26 cellular contexts compared by ENCODE assay signal in the genomic region with DNA sequence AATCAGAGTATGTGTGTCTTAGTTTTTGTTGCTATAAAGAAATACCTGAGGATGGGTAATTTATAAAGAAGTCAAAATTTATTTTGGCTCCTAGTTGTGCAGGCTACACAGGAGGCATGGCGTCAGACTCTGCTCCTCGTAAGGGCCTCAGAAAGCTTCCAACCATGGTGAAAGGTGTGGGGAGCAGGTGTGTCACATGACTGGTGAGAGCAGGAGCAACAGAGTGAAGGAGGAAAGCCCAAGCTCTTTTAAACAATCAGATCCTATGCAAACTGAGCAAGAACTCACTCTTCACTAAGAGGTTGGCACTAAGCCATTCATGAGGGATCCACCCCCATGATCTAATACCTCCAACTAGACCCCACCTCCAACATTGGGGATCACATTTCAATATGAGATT.
"Had no signal": no experiment of that assay in that cellular context is flagged by ENCODE, and none has a peak within 500 bp of the region (broad histone marks: within the 10 kb centered on the region; RNA-seq: fewer than 3 reads in every experiment).

No MANE protein-coding gene starts in this region.

- H3K27ac ChIP-seq: esophagus squamous epithelium, gastroesophageal sphincter, left ventricle myocardium inferior, parathyroid adenoma, psoas muscle, right lobe of liver, testis, tibial nerve had no signal

- H3K27me3 ChIP-seq: esophagus squamous epithelium, right lobe of liver, testis, tibial nerve had no signal

- H3K27me3 Mint-ChIP-seq: dendritic cell treated with granulocyte-macrophage colony-stimulating factor and Interleukin-4, amounts not matched to agents 40 ng/mL and 50 ng/mL, for 4 days; effector memory CD8-positive, alpha-beta T cell; naive B cell; stimulated activated memory B cell treated with anti-CD40 and anti-IgM and Interleukin-4, amounts not matched to agents 10 μg/mL and 1 μg/mL and 100 μg/mL, for 72 hours; stimulated activated naive CD8-positive, alpha-beta T cell treated with anti-CD3 and anti-CD28 coated beads, Interleukin-15, amount 100 ng/mL, for 72 hours had no signal

- H3K36me3 Mint-ChIP-seq: immature natural killer cell; naive B cell; stimulated activated memory B cell treated with anti-CD40 and anti-IgM and Interleukin-4, amounts not matched to agents 10 μg/mL and 1 μg/mL and 100 μg/mL, for 72 hours had no signal

- H3K4me3 Mint-ChIP-seq: dendritic cell treated with granulocyte-macrophage colony-stimulating factor and Interleukin-4, amounts not matched to agents 40 ng/mL and 50 ng/mL, for 4 days; effector memory CD8-positive, alpha-beta T cell; immature natural killer cell; naive B cell; nephron; stimulated activated memory B cell treated with anti-CD40 and anti-IgM and Interleukin-4, amounts not matched to agents 10 μg/mL and 1 μg/mL and 100 μg/mL, for 72 hours; stimulated activated naive CD8-positive, alpha-beta T cell treated with anti-CD3 and anti-CD28 coated beads, Interleukin-15, amount 100 ng/mL, for 72 hours had no signal

- H3K9me3 Mint-ChIP-seq: dendritic cell treated with granulocyte-macrophage colony-stimulating factor and Interleukin-4, amounts not matched to agents 40 ng/mL and 50 ng/mL, for 4 days; nephron had no signal

- H3K4me1 ChIP-seq: esophagus squamous epithelium, gastroesophageal sphincter, left ventricle myocardium inferior, parathyroid adenoma, psoas muscle, right lobe of liver, testis, tibial nerve had no signal

- H3K27ac Mint-ChIP-seq: dendritic cell treated with granulocyte-macrophage colony-stimulating factor and Interleukin-4, amounts not matched to agents 40 ng/mL and 50 ng/mL, for 4 days; effector memory CD8-positive, alpha-beta T cell; immature natural killer cell; naive B cell; nephron; stimulated activated memory B cell treated with anti-CD40 and anti-IgM and Interleukin-4, amounts not matched to agents 10 μg/mL and 1 μg/mL and 100 μg/mL, for 72 hours had no signal

- ATAC-seq: effector memory CD8-positive, alpha-beta T cell; gastroesophageal sphincter; left cardiac atrium; psoas muscle; right lobe of liver; stimulated activated memory B cell treated with anti-CD40 and anti-IgM and Interleukin-4, amounts not matched to agents 10 μg/mL and 1 μg/mL and 100 μg/mL, for 72 hours; stimulated activated naive CD8-positive, alpha-beta T cell treated with anti-CD3 and anti-CD28 coated beads, Interleukin-15, amount 100 ng/mL, for 72 hours had no signal

- H3K36me3 ChIP-seq: esophagus squamous epithelium, gastroesophageal sphincter, left ventricle myocardium inferior, right lobe of liver, tibial nerve had no signal

- DNase-seq: effector memory CD8-positive, alpha-beta T cell; esophagus squamous epithelium; foreskin fibroblast; glutamatergic neuron; immature natural killer cell; left cardiac atrium; left ventricle myocardium inferior; mesendoderm; naive B cell; psoas muscle; retina; right lobe of liver; stimulated activated CD4-positive, alpha-beta T cell treated with anti-CD3 and anti-CD28 coated beads, Interleukin-15, amount 100 ng/mL, for 24 hours; stimulated activated CD4-positive, alpha-beta T cell treated with anti-CD3 and anti-CD28 coated beads, Interleukin-1b, Interleukin-23, amount 100 ng/mL, for 48 hours; stimulated activated CD4-positive, alpha-beta T cell treated with anti-CD3 and anti-CD28 coated beads, Interleukin-4, amount 100 ng/mL, for 24 hours; stimulated activated naive CD8-positive, alpha-beta T cell treated with anti-CD3 and anti-CD28 coated beads, Interleukin-15, amount 100 ng/mL, for 72 hours; testis had no signal

- H3K4me3 ChIP-seq: esophagus squamous epithelium, gastroesophageal sphincter, left ventricle myocardium inferior, lung, psoas muscle, right lobe of liver, testis, tibial nerve had no signal

- H3K4me1 Mint-ChIP-seq: immature natural killer cell; naive B cell; nephron; stimulated activated memory B cell treated with anti-CD40 and anti-IgM and Interleukin-4, amounts not matched to agents 10 μg/mL and 1 μg/mL and 100 μg/mL, for 72 hours; stimulated activated naive CD8-positive, alpha-beta T cell treated with anti-CD3 and anti-CD28 coated beads, Interleukin-15, amount 100 ng/mL, for 72 hours had no signal

- H2AFZ ChIP-seq: parathyroid adenoma had no signal

- H3K9me3 ChIP-seq: esophagus squamous epithelium, gastroesophageal sphincter, left ventricle myocardium inferior, psoas muscle, right lobe of liver, testis, tibial nerve had no signal

- H3K9ac ChIP-seq: parathyroid adenoma had no signal

- FAIRE-seq: colon, keratinocyte had no signal

- H3K79me2 ChIP-seq: parathyroid adenoma had no signal
